ENCODE assay signal across 8 cellular contexts in the genomic region with DNA sequence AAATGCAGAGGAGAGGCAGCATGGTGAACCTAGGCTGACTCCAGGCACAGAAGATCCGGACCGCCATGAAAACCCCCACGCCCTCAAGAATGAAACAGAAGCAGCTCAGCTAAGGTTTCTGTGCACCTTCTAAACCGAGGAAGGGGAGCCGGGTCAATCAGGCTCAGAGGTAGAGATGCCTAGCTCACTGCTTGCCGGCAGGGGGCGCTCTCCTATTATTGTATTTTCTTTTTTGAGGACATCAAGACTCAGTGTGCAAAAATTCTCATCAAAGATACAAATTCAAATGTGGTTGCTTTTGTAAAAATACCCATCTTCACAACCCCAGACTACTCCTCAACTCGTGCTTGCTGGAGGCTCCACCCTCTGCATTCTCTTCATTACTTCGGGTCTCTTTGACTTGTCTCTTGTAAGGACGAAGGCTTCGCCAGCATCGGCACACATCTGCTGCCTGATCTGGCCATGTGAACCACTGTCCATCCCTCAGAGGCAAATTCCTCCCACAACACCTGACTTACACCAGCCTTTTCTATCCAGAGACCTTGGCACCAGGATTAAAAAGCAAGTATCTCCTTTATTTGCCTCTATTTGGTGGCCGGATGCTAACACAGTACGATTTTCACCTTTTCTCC. TPM values are rescaled to one million over a fixed set of nuclear protein-coding genes. Genes with fewer than 3 reads are reported as not detected.
A peak's percentile ranks its signal among the peaks of the same experiment; 100 is the strongest.
DNase-seq lines count a peak whose midpoint lies in the region; ATAC-seq lines count a peak whose summit lies in the region.

No MANE protein-coding gene starts in this region.

- no peaks in the 10 kb centered on the region for H3K4me1 ChIP-seq in effector memory CD4-positive, alpha-beta T cell (ENCODE audit: control insufficient read depth, insufficient read depth, low read length, poor library complexity, severe bottlenecking)

- H3K27ac Mint-ChIP-seq in activated CD4-positive, alpha-beta memory T cell treated with anti-CD3 and anti-CD28 coated beads, Interleukin-2, amount 10 ng/mL, durations not matched to agents 7 days and 5 days: no peak overlapping the region

- CTCF ChIA-PET in activated CD4-positive, alpha-beta memory T cell treated with anti-CD3 and anti-CD28 coated beads, Interleukin-2, amount 10 ng/mL, durations not matched to agents 7 days and 5 days (lab: Charles Lee): interaction anchor here (0.6 to 4.6 kb wide), 27 partner anchors 9 to 248 kb away, joined by 3 to 73 read pairs (median 4); a partner anchor contains a TSS

- H3K9me3 ChIP-seq in effector memory CD4-positive, alpha-beta T cell (ENCODE audit: control insufficient read depth, low read length): no peaks in the 10 kb centered on the region

- H3K4me1 Mint-ChIP-seq in activated CD4-positive, alpha-beta memory T cell treated with anti-CD3 and anti-CD28 coated beads, Interleukin-2, amount 10 ng/mL, durations not matched to agents 7 days and 5 days: no peaks in the 10 kb centered on the region

- H3K27ac ChIP-seq in effector memory CD4-positive, alpha-beta T cell (ENCODE audit: insufficient read depth, low read length, poor library complexity, severe bottlenecking): no peak overlapping the region

- no peak overlapping the region for H3K4me3 Mint-ChIP-seq in activated CD4-positive, alpha-beta memory T cell treated with anti-CD3 and anti-CD28 coated beads, Interleukin-2, amount 10 ng/mL, durations not matched to agents 7 days and 5 days

- H3K36me3 ChIP-seq in effector memory CD4-positive, alpha-beta T cell (ENCODE audit: control insufficient read depth, insufficient read depth, low read length): no peaks in the 10 kb centered on the region

- no peaks in the 10 kb centered on the region for H3K36me3 Mint-ChIP-seq in activated CD4-positive, alpha-beta memory T cell treated with anti-CD3 and anti-CD28 coated beads, Interleukin-2, amount 10 ng/mL, durations not matched to agents 7 days and 5 days (ENCODE audit: low read depth)

- H3K4me3 ChIP-seq in effector memory CD4-positive, alpha-beta T cell (ENCODE audit: insufficient read depth, low read depth, low read length, poor library complexity, severe bottlenecking): no peak overlapping the region

- H3K9me3 Mint-ChIP-seq in activated CD4-positive, alpha-beta memory T cell treated with anti-CD3 and anti-CD28 coated beads, Interleukin-2, amount 10 ng/mL, durations not matched to agents 7 days and 5 days: no peaks in the 10 kb centered on the region

- peaks cover 32% of the 10 kb centered on the region for H3K27me3 Mint-ChIP-seq in activated CD4-positive, alpha-beta memory T cell treated with anti-CD3 and anti-CD28 coated beads, Interleukin-2, amount 10 ng/mL, durations not matched to agents 7 days and 5 days

- DNase-seq in Ammon's horn (ENCODE audit: low spot score) (peak; percentile 65), H4 (ENCODE audit: low spot score) (peak; percentile 19), NCI-H526 treated with DMSO at 0.1 percent for 48 hours (lab: John Stamatoyannopoulos, UW) (peak; percentile 54), middle frontal gyrus (ENCODE audit: extremely low spot score, low spot score) (peak; percentile 53)
- peak; percentile 75 for DNase-seq in activated CD4-positive, alpha-beta memory T cell treated with anti-CD3 and anti-CD28 coated beads, Interleukin-2, amount 10 ng/mL, durations not matched to agents 7 days and 5 days
- DNase-seq in effector memory CD4-positive, alpha-beta T cell: peak; percentile 29 to 64 (median 41)
- DNase-seq in stimulated activated CD8-positive, alpha-beta memory T cell treated with anti-CD3 and anti-CD28 coated beads, Interleukin-2, amount 100 ng/mL, for 48 hours (ENCODE audit: low read depth in 2 of 2): peak; percentile 63 to 65

- H3K27me3 ChIP-seq in effector memory CD4-positive, alpha-beta T cell (replicated peaks; ENCODE audit: control insufficient read depth, insufficient read depth, low read length, poor library complexity, severe bottlenecking): peaks cover 7% of the 10 kb centered on the region

- no peak for ATAC-seq in GM19035 (IDR thresholded peaks at IDR 0.05; ENCODE audit: unreplicated experiment)

- POLR2A ChIA-PET in activated CD4-positive, alpha-beta memory T cell treated with anti-CD3 and anti-CD28 coated beads, Interleukin-2, amount 10 ng/mL, durations not matched to agents 7 days and 5 days (lab: Charles Lee): interaction anchor here (2.6 kb wide), 1 partner anchor 113 kb away, joined by 7 read pairs; no protein-coding TSS in a partner anchor

RNA-seq across cellular contexts. Expression of a gene that starts 33.4 kb away (rescaled TPM):
- not detected in 2 replicates for total RNA-seq in H4 (2014; rRNA removed; shearing (Covaris generic))
- not detected for total RNA-seq in activated CD4-positive, alpha-beta memory T cell treated with anti-CD3 and anti-CD28 coated beads, Interleukin-2, amount 10 ng/mL, durations not matched to agents 7 days and 5 days

RNA-seq across cellular contexts. Expression of a gene that starts 55.1 kb away (rescaled TPM):
- 2.1 and 9.4 TPM in 2 replicates for total RNA-seq in H4 (2014; rRNA removed; shearing (Covaris generic))
- not detected for total RNA-seq in activated CD4-positive, alpha-beta memory T cell treated with anti-CD3 and anti-CD28 coated beads, Interleukin-2, amount 10 ng/mL, durations not matched to agents 7 days and 5 days

Comparison
In these comparisons a context has a peak if more than half of its experiments do, and no peak if none do; other contexts are left out.
1. DNase-seq: peak in every context shown above with its lines; median percentile 75 in activated CD4-positive, alpha-beta memory T cell treated with anti-CD3 and anti-CD28 coated beads, Interleukin-2, amount 10 ng/mL, durations not matched to agents 7 days and 5 days; 65 in Ammon's horn; 64 in stimulated activated CD8-positive, alpha-beta memory T cell treated with anti-CD3 and anti-CD28 coated beads, Interleukin-2, amount 100 ng/mL, for 48 hours; 54 in NCI-H526 treated with DMSO at 0.1 percent for 48 hours; 53 in middle frontal gyrus; 41 in effector memory CD4-positive, alpha-beta T cell; 19 in H4.